8 cellular contexts compared by ENCODE assay signal in genomic region chr6:136790411-136791295, GRCh38. TPM values are rescaled to one million over a fixed set of nuclear protein-coding genes. Genes with fewer than 3 reads are reported as not detected.
DNase-seq lines count a peak whose midpoint lies in the region; TF ChIP-seq lines count a peak whose summit lies in the region.

No MANE protein-coding gene starts in this region.

- peak overlapping the region; percentile 87 for H3K27ac ChIP-seq in PC-9
- H3K27ac ChIP-seq in esophagus (ENCODE audit: low read depth in 2 of 2, low read length in 1 of 2) = peak overlapping the region; percentile 94 to 95
- peak overlapping the region; percentile 56 for H3K27ac ChIP-seq in rectal smooth muscle tissue (ENCODE audit: low read depth, low read length)

- H4K20me1 ChIP-seq in PC-9 (ENCODE audit: insufficient read depth) = no peaks in the 10 kb centered on the region

- peaks cover 57% of the 10 kb centered on the region for H3K4me1 ChIP-seq in PC-9 (replicated peaks; ENCODE audit: insufficient read depth)
- peaks cover 0 to 3% of the 10 kb centered on the region in 2 donors for H3K4me1 ChIP-seq in esophagus (ENCODE audit: control insufficient read depth in 2 of 2, insufficient read depth in 2 of 2, low read length in 1 of 2)
- peaks cover 5% of the 10 kb centered on the region for H3K4me1 ChIP-seq in rectal smooth muscle tissue (ENCODE audit: control insufficient read depth, insufficient read depth, low read length)

- H3K9me3 ChIP-seq in PC-9 (ENCODE audit: insufficient read depth, low read depth) = no peaks in the 10 kb centered on the region
- no peaks in the 10 kb centered on the region for H3K9me3 ChIP-seq in esophagus (ENCODE audit: control insufficient read depth in 2 of 2, insufficient read depth in 1 of 2, low read depth in 1 of 2, low read length in 1 of 2)

- no TSS peak for BruUV-seq in PC-9 (replicated peaks; lab: Mats Ljungman, UMichigan)

- H3K79me2 ChIP-seq in PC-9 (ENCODE audit: low read depth) = peaks cover 58% of the 10 kb centered on the region

- H3K4me2 ChIP-seq in PC-9 = peak overlapping the region; percentile 91

- H3K9ac ChIP-seq in rectal smooth muscle tissue (ENCODE audit: low read length) = peak overlapping the region; percentile 35

- no peaks in the 10 kb centered on the region for H3K27me3 ChIP-seq in PC-9 (ENCODE audit: insufficient read depth, low read depth)
- H3K27me3 ChIP-seq in esophagus (ENCODE audit: control insufficient read depth in 1 of 2, insufficient read depth in 2 of 2, low read length in 2 of 2) = no peaks in the 10 kb centered on the region
- no peaks in the 10 kb centered on the region for H3K27me3 ChIP-seq in rectal smooth muscle tissue (ENCODE audit: control insufficient read depth, insufficient read depth, low read length)

- POLR2A ChIA-PET in PC-9 (lab: Charles Lee; ENCODE audit: unreplicated experiment) = interaction anchor here (0.6 to 0.8 kb wide), 3 partner anchors 50 to 180 kb away, joined by 3 to 5 read pairs (median 3); no protein-coding TSS in a partner anchor

- peak overlapping the region; percentile 94 for H3K4me3 ChIP-seq in GM12864 (ENCODE audit: low read depth, low read length)
- H3K4me3 ChIP-seq in PC-9 = peak overlapping the region; percentile 97
- peak overlapping the region; percentile 81 to 96 for H3K4me3 ChIP-seq in esophagus (ENCODE audit: low read depth in 1 of 2, low read length in 2 of 2)
- H3K4me3 ChIP-seq in rectal smooth muscle tissue (ENCODE audit: low read length) = peak overlapping the region; percentile 78

- TF ChIP-seq CTCF in GM12864 (IDR thresholded peaks at IDR 0.05; ENCODE audit: low read depth, low read length, missing control alignments) = no peak
- no peak for TF ChIP-seq CTCF in PC-9 (conservative IDR thresholded peaks at IDR 0.05)

- CTCF ChIA-PET in PC-9 (lab: Charles Lee) = interaction anchor here (0.6 to 2.9 kb wide), 3 partner anchors 11 to 147 kb away, joined by 6 to 102 read pairs (median 6); no protein-coding TSS in a partner anchor

- H2AFZ ChIP-seq in PC-9 = peak overlapping the region; percentile 82

- intact Hi-C loops in PC-9 (cut with micrococcal nuclease; ENCODE audit: unreplicated experiment) = loop anchor here (1.0 to 10.0 kb wide), 4 partner anchors 16 to 506 kb away; partner anchors contain the start of gene BCLAF1

- DNase-seq in GM12864 (ENCODE audit: low read depth) = no peak
- DNase-seq in PC-9 = peak in 1 of 2 experiments; percentile 41
- no peak for DNase-seq in inferior parietal cortex (ENCODE audit: extremely low spot score)
- no peak for DNase-seq in RKO (ENCODE audit: low spot score)
- no peak for DNase-seq in activated CD4-positive, alpha-beta T cell treated with anti-CD3 and anti-CD28 coated beads for 48 hours
- DNase-seq in SIG-M5 (lab: John Stamatoyannopoulos, UW) = no peak

- peaks cover 34% of the 10 kb centered on the region; the same call in 1 of the 2 replicates for H3F3A ChIP-seq in PC-9 (ENCODE audit: insufficient read depth, low read depth)

- 0 out of 2 replicates have a peak, but pooled peaks cover 6% of the 10 kb centered on the region for H3K36me3 ChIP-seq in PC-9 (ENCODE audit: low read depth)
- no peaks in the 10 kb centered on the region for H3K36me3 ChIP-seq in esophagus (ENCODE audit: control insufficient read depth in 2 of 2, insufficient read depth in 2 of 2, low read length in 1 of 2)
- no peaks in the 10 kb centered on the region for H3K36me3 ChIP-seq in rectal smooth muscle tissue (ENCODE audit: control insufficient read depth, insufficient read depth, low read length)

- 18 to 22% methylated on average over 7 of the region's 7 CpGs for WGBS in esophagus, 2 donors

- no peaks in the 10 kb centered on the region for H3K9me2 ChIP-seq in PC-9 (ENCODE audit: insufficient read depth)

RNA-seq across cellular contexts. Expression of gene MAP3K5, which starts 1.6 kb away (rescaled TPM):
- 10.4 and 10.9 TPM in 2 replicates for total RNA-seq in PC-9 (2021)
- 1 to 10 TPM; 5.2 to 5.6 TPM for polyA plus RNA-seq in esophagus

RNA-seq across cellular contexts. Expression of gene PEX7, which starts 31.7 kb away (rescaled TPM):
- total RNA-seq in PC-9 (2021) = 5.6 and 11.5 TPM in 2 replicates
- 1 to 10 TPM; 2.0 to 7.0 TPM for polyA plus RNA-seq in esophagus
